In the genomic region with DNA sequence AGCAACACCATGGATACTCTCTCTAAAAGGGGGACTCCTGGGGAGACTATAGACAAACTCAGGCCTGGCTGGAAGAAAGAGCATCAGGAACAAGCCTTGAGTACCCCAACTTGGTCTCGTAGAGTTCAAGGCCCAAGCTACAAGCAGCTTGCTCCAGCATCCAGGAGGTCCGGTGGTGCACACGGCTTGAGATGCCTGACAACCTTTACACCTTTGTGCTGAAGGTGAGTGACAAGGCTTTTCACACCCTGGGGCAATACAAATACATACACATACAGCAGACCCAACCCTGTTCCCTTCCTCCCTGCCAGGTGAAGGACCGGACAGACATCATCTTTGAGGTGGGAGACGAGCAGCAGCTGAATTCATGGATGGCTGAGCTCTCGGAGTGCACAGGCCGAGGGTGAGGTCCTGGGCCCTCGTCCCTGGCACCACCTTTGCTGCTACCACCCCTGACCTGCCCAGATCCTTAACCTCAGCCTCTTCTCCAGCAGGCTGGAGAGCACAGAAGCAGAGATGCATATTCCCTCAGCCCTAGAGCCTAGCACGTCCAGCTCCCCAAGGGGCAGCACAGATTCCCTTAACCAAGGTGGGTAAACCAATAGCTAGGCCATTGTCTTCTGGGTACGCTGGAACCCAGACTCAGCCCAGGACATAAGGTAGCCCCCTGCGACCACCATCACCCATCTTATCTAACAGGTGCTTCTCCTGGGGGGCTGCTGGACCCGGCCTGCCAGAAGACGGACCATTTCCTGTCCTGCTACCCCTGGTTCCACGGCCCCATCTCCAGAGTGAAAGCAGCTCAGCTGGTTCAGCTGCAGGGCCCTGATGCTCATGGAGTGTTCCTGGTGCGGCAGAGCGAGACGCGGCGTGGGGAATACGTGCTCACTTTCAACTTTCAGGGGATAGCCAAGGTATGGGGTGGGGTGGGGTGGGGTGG, we compare ENCODE assay signal across 8 cellular contexts. TPM values are rescaled to one million over a fixed set of nuclear protein-coding genes. Genes with fewer than 3 reads are reported as not detected.
DNase-seq lines count a peak whose midpoint lies in the region; ATAC-seq and TF ChIP-seq lines count a peak whose summit lies in the region.

No MANE protein-coding gene starts in this region.

- H3K27ac ChIP-seq in DND-41 (ENCODE audit: low read length) (no peak overlapping the region), RWPE1 (peak overlapping the region; percentile 75), esophagus squamous epithelium (peak overlapping the region in 3 of 4 donors; percentile 67 to 74 (median 70))

- H3K4me3 ChIP-seq in DND-41 (ENCODE audit: low read depth in 1 of 2, low read length in 2 of 2) (no peak overlapping the region), esophagus squamous epithelium (no peak overlapping the region)

- H3K4me1 ChIP-seq in DND-41 (ENCODE audit: insufficient read depth, low read length) = no peaks in the 10 kb centered on the region
- H3K4me1 ChIP-seq in esophagus squamous epithelium = peaks cover 15 to 93% (median 50%) of the 10 kb centered on the region in 3 donors

- no peaks in the 10 kb centered on the region for H3K27me3 Mint-ChIP-seq in osteocyte (ENCODE audit: unreplicated experiment)

- H3K27me3 ChIP-seq in DND-41 (ENCODE audit: insufficient read depth, low read length, poor library complexity) = no peaks in the 10 kb centered on the region
- no peaks in the 10 kb centered on the region for H3K27me3 ChIP-seq in esophagus squamous epithelium

- no peak overlapping the region for H3K9ac ChIP-seq in DND-41 (ENCODE audit: low read depth, low read length)

- no peak overlapping the region for H3K4me2 ChIP-seq in DND-41 (ENCODE audit: insufficient read depth, low read length)

- peaks cover 30% of the 10 kb centered on the region for H3K79me2 ChIP-seq in DND-41 (ENCODE audit: insufficient read depth, low read length)

- no peaks in the 10 kb centered on the region for H3K9me3 Mint-ChIP-seq in osteocyte (ENCODE audit: unreplicated experiment)

- ATAC-seq in DND-41 (ENCODE audit: insufficient read depth, low read depth) (no peak), HG03378 (IDR thresholded peaks at IDR 0.05; ENCODE audit: unreplicated experiment) (no peak), GM18517 (IDR thresholded peaks at IDR 0.05; ENCODE audit: unreplicated experiment) (no peak)

- intact Hi-C loops in esophagus squamous epithelium (cut with DNase I) = loop anchor here (5.0 kb wide), 1 partner anchor 45 kb away; no protein-coding TSS in a partner anchor

- peak overlapping the region; percentile 86 for H3K27ac Mint-ChIP-seq in osteocyte (ENCODE audit: unreplicated experiment)

- peaks cover 26% of the 10 kb centered on the region for H3K4me1 Mint-ChIP-seq in osteocyte (ENCODE audit: unreplicated experiment)

- DNase-seq in DND-41 (peak; percentile 3), RWPE1 (ENCODE audit: low spot score) (no peak), esophagus squamous epithelium (lab: John Stamatoyannopoulos, UW) (no peak), osteocyte (ENCODE audit: extremely low spot score, unreplicated experiment) (peak; percentile 79), HEK293T (ENCODE audit: extremely low spot score) (no peak), hippocampal formation (lab: John Stamatoyannopoulos, UW) (no peak)

- H3K36me3 ChIP-seq in DND-41 (ENCODE audit: insufficient read depth, low read length) = peaks cover 95% of the 10 kb centered on the region
- peaks cover 4 to 98% (median 10%) of the 10 kb centered on the region in 3 donors for H3K36me3 ChIP-seq in esophagus squamous epithelium

- no peak for TF ChIP-seq POLR2A in esophagus squamous epithelium (IDR thresholded peaks at IDR 0.05)

- no peak overlapping the region for H2AFZ ChIP-seq in DND-41 (ENCODE audit: low read depth, low read length)

- no peak overlapping the region for H3K4me3 Mint-ChIP-seq in osteocyte (ENCODE audit: unreplicated experiment)

- H4K20me1 ChIP-seq in DND-41 (ENCODE audit: insufficient read depth, low read length) = peaks cover 66% of the 10 kb centered on the region

- CTCF ChIA-PET in RWPE1 (lab: Yijun Ruan, JAX) (interaction anchor here (0.6 to 2.4 kb wide), 2 partner anchors 27 to 50 kb away, joined by 3 to 8 read pairs; no protein-coding TSS in a partner anchor), HEK293T (lab: Yijun Ruan, JAX) (no interaction called here)

- H3K36me3 Mint-ChIP-seq in osteocyte (ENCODE audit: unreplicated experiment) = peaks cover 43% of the 10 kb centered on the region

- whole genome bisulfite sequencing in esophagus squamous epithelium, 2 donors = 68 to 81% methylated on average over 4 to 5 of the region's 20 CpGs

- TF ChIP-seq CTCF in DND-41 (IDR thresholded peaks at IDR 0.05; ENCODE audit: borderline replicate concordance, extremely low read depth, low read length, poor library complexity, severe bottlenecking) (no peak), RWPE1 (conservative IDR thresholded peaks at IDR 0.05; ENCODE audit: low read depth) (no peak), esophagus squamous epithelium (IDR thresholded peaks at IDR 0.05) (no peak), osteocyte (IDR thresholded peaks at IDR 0.05) (no peak)

- POLR2A ChIA-PET in RWPE1 (lab: Yijun Ruan, JAX; ENCODE audit: low non-redundant PET) = interaction anchor here (0.6 kb wide), 1 partner anchor 119 kb away, joined by 3 read pairs; no protein-coding TSS in a partner anchor
- POLR2A ChIA-PET in HEK293T (lab: Yijun Ruan, JAX) = interaction anchor here (0.6 to 0.9 kb wide), 2 partner anchors 43 to 48 kb away, joined by 3 to 4 read pairs; no protein-coding TSS in a partner anchor

- no peaks in the 10 kb centered on the region for H3K9me3 ChIP-seq in DND-41 (ENCODE audit: insufficient read depth, low read length, severe bottlenecking)
- no peaks in the 10 kb centered on the region for H3K9me3 ChIP-seq in esophagus squamous epithelium

TF ChIP-seq in HEK293T, 16 proteins besides CTCF, POLR2A, EP300 and RAD21:
- TF ChIP-seq CTBP1 (IDR thresholded peaks at IDR 0.05; ENCODE audit: borderline replicate concordance) = no peak
- no peak for TF ChIP-seq NFRKB (IDR thresholded peaks at IDR 0.05)
- TF ChIP-seq ZNF384 (IDR thresholded peaks at IDR 0.05) = no peak
- no peak for TF ChIP-seq FOXK2 (IDR thresholded peaks at IDR 0.05)
- no peak for TF ChIP-seq SUZ12 (IDR thresholded peaks at IDR 0.05)
- no peak for TF ChIP-seq LEF1 (IDR thresholded peaks at IDR 0.05; ENCODE audit: borderline replicate concordance)
- TF ChIP-seq SP1 (IDR thresholded peaks at IDR 0.05) = no peak
- TF ChIP-seq L3MBTL2 (conservative IDR thresholded peaks at IDR 0.05) = no peak
- no peak for TF ChIP-seq BHLHE40 (IDR thresholded peaks at IDR 0.05; ENCODE audit: borderline replicate concordance)
- TF ChIP-seq, protein P1, sequence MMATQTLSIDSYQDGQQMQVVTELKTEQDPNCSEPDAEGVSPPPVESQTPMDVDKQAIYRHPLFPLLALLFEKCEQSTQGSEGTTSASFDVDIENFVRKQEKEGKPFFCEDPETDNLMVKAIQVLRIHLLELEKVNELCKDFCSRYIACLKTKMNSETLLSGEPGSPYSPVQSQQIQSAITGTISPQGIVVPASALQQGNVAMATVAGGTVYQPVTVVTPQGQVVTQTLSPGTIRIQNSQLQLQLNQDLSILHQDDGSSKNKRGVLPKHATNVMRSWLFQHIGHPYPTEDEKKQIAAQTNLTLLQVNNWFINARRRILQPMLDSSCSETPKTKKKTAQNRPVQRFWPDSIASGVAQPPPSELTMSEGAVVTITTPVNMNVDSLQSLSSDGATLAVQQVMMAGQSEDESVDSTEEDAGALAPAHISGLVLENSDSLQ (IDR thresholded peaks at IDR 0.05) = no peak
- no peak for TF ChIP-seq HDGF (IDR thresholded peaks at IDR 0.05; ENCODE audit: borderline replicate concordance)
- TF ChIP-seq FOXA1 (IDR thresholded peaks at IDR 0.05) = no peak
- TF ChIP-seq ARNT (IDR thresholded peaks at IDR 0.05) = no peak

RNA-seq across cellular contexts. Expression of a gene that starts 41.2 kb away (rescaled TPM):
- total RNA-seq in esophagus squamous epithelium (10 to 100 TPM in 1 of 4 donors, 1 to 10 TPM in 3; 3.3 to 16.2 (median 5.6) TPM), osteocyte (36.4 and 37.4 TPM in 2 replicates)

Comparison
In these comparisons a context has a peak if more than half of its experiments do, and no peak if none do; other contexts are left out.
1. DNase-seq: peak in DND-41 (single experiment) and osteocyte (single experiment); none in RWPE1 (single experiment), esophagus squamous epithelium (single experiment), HEK293T (single experiment) and hippocampal formation (0 of 2).